Comparison of ENCODE assay signal across 3 cellular contexts in the genomic region with DNA sequence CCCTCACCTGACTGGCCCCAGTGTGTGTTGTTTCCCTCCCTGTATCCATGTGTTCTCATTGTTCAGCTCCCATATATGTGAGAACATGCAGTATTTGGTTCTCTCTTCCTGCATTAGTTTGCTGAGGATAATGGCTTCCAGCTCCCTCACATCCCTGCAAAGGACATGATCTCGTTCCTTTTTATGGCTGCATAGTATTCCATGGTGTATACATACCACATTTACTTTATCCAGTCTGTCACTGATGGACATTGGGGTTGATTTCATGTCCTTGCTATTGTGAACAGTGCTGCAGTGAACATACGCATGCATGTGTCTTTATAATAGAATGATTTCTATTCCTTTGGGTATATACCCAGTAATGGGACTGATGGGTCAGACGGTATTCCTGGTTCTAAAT.
TF ChIP-seq lines count a peak whose summit lies in the region.

No MANE protein-coding gene starts in this region.

TF ChIP-seq in HEK293, 187 proteins besides CTCF, POLR2A, EP300 and RAD21:
- TF ChIP-seq, protein P1, sequence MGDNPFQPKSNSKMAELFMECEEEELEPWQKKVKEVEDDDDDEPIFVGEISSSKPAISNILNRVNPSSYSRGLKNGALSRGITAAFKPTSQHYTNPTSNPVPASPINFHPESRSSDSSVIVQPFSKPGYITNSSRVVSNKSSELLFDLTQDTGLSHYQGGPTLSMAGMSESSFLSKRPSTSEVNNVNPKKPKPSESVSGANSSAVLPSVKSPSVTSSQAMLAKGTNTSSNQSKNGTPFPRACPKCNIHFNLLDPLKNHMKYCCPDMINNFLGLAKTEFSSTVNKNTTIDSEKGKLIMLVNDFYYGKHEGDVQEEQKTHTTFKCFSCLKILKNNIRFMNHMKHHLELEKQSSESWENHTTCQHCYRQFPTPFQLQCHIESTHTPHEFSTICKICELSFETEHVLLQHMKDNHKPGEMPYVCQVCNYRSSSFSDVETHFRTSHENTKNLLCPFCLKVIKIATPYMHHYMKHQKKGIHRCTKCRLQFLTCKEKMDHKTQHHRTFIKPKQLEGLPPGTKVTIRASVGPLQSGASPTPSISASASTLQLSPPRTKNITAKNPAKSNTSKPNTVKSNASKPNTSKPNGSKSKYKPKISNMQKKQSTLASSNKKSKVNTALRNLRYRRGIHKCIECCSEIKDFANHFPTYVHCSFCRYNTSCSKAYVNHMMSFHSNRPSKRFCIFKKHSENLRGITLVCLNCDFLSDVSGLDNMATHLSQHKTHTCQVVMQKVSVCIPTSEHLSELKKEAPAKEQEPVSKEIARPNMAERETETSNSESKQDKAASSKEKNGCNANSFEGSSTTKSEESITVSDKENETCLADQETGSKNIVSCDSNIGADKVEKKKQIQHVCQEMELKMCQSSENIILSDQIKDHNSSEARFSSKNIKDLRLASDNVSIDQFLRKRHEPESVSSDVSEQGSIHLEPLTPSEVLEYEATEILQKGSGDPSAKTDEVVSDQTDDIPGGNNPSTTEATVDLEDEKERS (tag by site-specific recombination; IDR thresholded peaks at IDR 0.05), result peak; percentile 77; the same call in 1 of the 2 replicates
- peak; percentile 98 for TF ChIP-seq ZNF146 (tag by site-specific recombination; IDR thresholded peaks at IDR 0.05)
- TF ChIP-seq, protein P2, sequence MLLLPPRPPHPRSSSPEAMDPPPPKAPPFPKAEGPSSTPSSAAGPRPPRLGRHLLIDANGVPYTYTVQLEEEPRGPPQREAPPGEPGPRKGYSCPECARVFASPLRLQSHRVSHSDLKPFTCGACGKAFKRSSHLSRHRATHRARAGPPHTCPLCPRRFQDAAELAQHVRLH (tag by site-specific recombination; IDR thresholded peaks at IDR 0.05), result 0 out of 2 replicates have a peak, but pooled peaks have one; percentile 54

TF ChIP-seq in SK-N-SH treated with all-trans-retinoic acid at 6 μM for 48 hours, 23 proteins besides CTCF, POLR2A, EP300 and RAD21:
- TF ChIP-seq ZNF8 (CRISPR knock-in tag; IDR thresholded peaks at IDR 0.05), result peak; percentile 81
TF ChIP-seq in SK-N-SH treated with all-trans-retinoic acid at 6 μM for 48 hours: peak in this region for 1; not testable (repeated sequence) for 22.

TF ChIP-seq in K562, 482 proteins besides CTCF, POLR2A, EP300 and RAD21:
- TF ChIP-seq ZNF146 (CRISPR knock-in tag; IDR thresholded peaks at IDR 0.05; ENCODE audit: unreplicated experiment), result peak; percentile 96
- TF ChIP-seq BCOR (IDR thresholded peaks at IDR 0.05), result peak; percentile 64
- TF ChIP-seq KDM1A (IDR thresholded peaks at IDR 0.05), result peak in 1 of 2 experiments; percentile 11; a peak in 1 of 4 replicates
